28 cellular contexts compared by ENCODE assay signal in genomic region chr10:129743738-129744133, GRCh38.
"Had no signal": no experiment of that assay in that cellular context is flagged by ENCODE, and none has a peak within 500 bp of the region (broad histone marks: within the 10 kb centered on the region; RNA-seq: fewer than 3 reads in every experiment).

No MANE protein-coding gene starts in this region.

- H3K4me1 ChIP-seq: adrenal gland, body of pancreas, colonic mucosa, left lung, parathyroid adenoma, right atrium auricular region, thyroid gland, upper lobe of left lung had no signal

- H3K4me1 Mint-ChIP-seq: activated CD4-positive, alpha-beta T cell treated with anti-CD3 and anti-CD28 coated beads for 36 hours; mesothelial cell of epicardium; naive thymus-derived CD4-positive, alpha-beta T cell had no signal

- H3K36me3 ChIP-seq: adrenal gland, colonic mucosa, left lung, right atrium auricular region, thyroid gland, upper lobe of left lung had no signal

- H3K27ac Mint-ChIP-seq: activated CD4-positive, alpha-beta T cell treated with anti-CD3 and anti-CD28 coated beads for 36 hours; activated CD8-positive, alpha-beta T cell treated with anti-CD3 and anti-CD28 coated beads, Interleukin-2, amount 10 ng/mL, durations not matched to agents 7 days and 5 days; activated naive CD4-positive, alpha-beta T cell treated with anti-CD3 and anti-CD28 coated beads, Interleukin-2, amount 50 U/mL, for 72 hours; activated T-cell treated with anti-CD3 and anti-CD28 coated beads, Interleukin-2, amount 50 U/mL, for 24 hours; mesothelial cell of epicardium; naive thymus-derived CD4-positive, alpha-beta T cell; stimulated activated effector memory CD8-positive, alpha-beta T cell treated with anti-CD3 and anti-CD28 coated beads, Interleukin-12 subunit alpha, Interleukin-12 subunit beta, amount 100 ng/mL, for 72 hours; stimulated activated naive CD8-positive, alpha-beta T cell treated with anti-CD3 and anti-CD28 coated beads, Interleukin-15, Interleukin-2, amounts not matched to agents 100 ng/mL and 50 ng/mL, for 24 hours; T-helper 2 cell treated with Interferon-gamma antibody and Interleukin-4, amounts not matched to agents 5 μg/mL and 100 μg/mL, for 36 hours had no signal

- H3K4me3 ChIP-seq: adrenal gland, body of pancreas, colonic mucosa, left lung, right atrium auricular region, thyroid gland, upper lobe of left lung had no signal

- H3K27me3 ChIP-seq: adrenal gland, body of pancreas, colonic mucosa, left lung, right atrium auricular region, thyroid gland, upper lobe of left lung had no signal

- H3K27me3 Mint-ChIP-seq: activated CD4-positive, alpha-beta T cell treated with anti-CD3 and anti-CD28 coated beads for 36 hours; activated T-cell treated with anti-CD3 and anti-CD28 coated beads, Interleukin-2, amount 50 U/mL, for 24 hours; naive thymus-derived CD4-positive, alpha-beta T cell; stimulated activated naive CD8-positive, alpha-beta T cell treated with anti-CD3 and anti-CD28 coated beads, Interleukin-15, Interleukin-2, amounts not matched to agents 100 ng/mL and 50 ng/mL, for 24 hours had no signal

- H3K9me3 ChIP-seq: colonic mucosa, thyroid gland had no signal

- ATAC-seq: activated CD4-positive, alpha-beta T cell treated with anti-CD3 and anti-CD28 coated beads for 36 hours; activated CD8-positive, alpha-beta T cell treated with anti-CD3 and anti-CD28 coated beads, Interleukin-2, amount 10 ng/mL, durations not matched to agents 7 days and 5 days; activated naive CD4-positive, alpha-beta T cell treated with anti-CD3 and anti-CD28 coated beads, Interleukin-2, amount 50 U/mL, for 72 hours; body of pancreas; left lung; naive thymus-derived CD4-positive, alpha-beta T cell; stimulated activated effector memory CD8-positive, alpha-beta T cell treated with anti-CD3 and anti-CD28 coated beads, Interleukin-12 subunit alpha, Interleukin-12 subunit beta, amount 100 ng/mL, for 72 hours had no signal

- H3K4me3 Mint-ChIP-seq: activated CD4-positive, alpha-beta T cell treated with anti-CD3 and anti-CD28 coated beads for 36 hours; activated CD8-positive, alpha-beta T cell treated with anti-CD3 and anti-CD28 coated beads, Interleukin-2, amount 10 ng/mL, durations not matched to agents 7 days and 5 days; activated T-cell treated with anti-CD3 and anti-CD28 coated beads, Interleukin-2, amount 50 U/mL, for 24 hours; mesothelial cell of epicardium; naive thymus-derived CD4-positive, alpha-beta T cell; neural crest cell; stimulated activated effector memory CD8-positive, alpha-beta T cell treated with anti-CD3 and anti-CD28 coated beads, Interleukin-12 subunit alpha, Interleukin-12 subunit beta, amount 100 ng/mL, for 72 hours; stimulated activated naive CD8-positive, alpha-beta T cell treated with anti-CD3 and anti-CD28 coated beads, Interleukin-15, Interleukin-2, amounts not matched to agents 100 ng/mL and 50 ng/mL, for 24 hours; T-helper 2 cell treated with Interferon-gamma antibody and Interleukin-4, amounts not matched to agents 5 μg/mL and 100 μg/mL, for 36 hours had no signal

- H3K27ac ChIP-seq: adrenal gland, body of pancreas, colonic mucosa, epithelial cell of prostate, left lung, parathyroid adenoma, right atrium auricular region, thyroid gland, upper lobe of left lung had no signal

- DNase-seq: activated CD4-positive, alpha-beta T cell treated with anti-CD3 and anti-CD28 coated beads for 36 hours; activated CD4-positive, CD25-positive, alpha-beta regulatory T cell; cerebellar nuclear complex; effector CD8-positive, alpha-beta T cell; mammary epithelial cell; naive thymus-derived CD4-positive, alpha-beta T cell; occipital lobe; stimulated activated CD4-positive, alpha-beta T cell treated with anti-CD3 and anti-CD28 coated beads, Interleukin-12 subunit alpha, Interleukin-12 subunit beta, amount 100 ng/mL, for 4 hours; stimulated activated CD4-positive, alpha-beta T cell treated with anti-CD3 and anti-CD28 coated beads, Interleukin-4, amount 100 ng/mL, for 24 hours; substantia nigra; T-helper 1 cell; thyroid gland had no signal
